19 cellular contexts compared by ENCODE assay signal in the genomic region with DNA sequence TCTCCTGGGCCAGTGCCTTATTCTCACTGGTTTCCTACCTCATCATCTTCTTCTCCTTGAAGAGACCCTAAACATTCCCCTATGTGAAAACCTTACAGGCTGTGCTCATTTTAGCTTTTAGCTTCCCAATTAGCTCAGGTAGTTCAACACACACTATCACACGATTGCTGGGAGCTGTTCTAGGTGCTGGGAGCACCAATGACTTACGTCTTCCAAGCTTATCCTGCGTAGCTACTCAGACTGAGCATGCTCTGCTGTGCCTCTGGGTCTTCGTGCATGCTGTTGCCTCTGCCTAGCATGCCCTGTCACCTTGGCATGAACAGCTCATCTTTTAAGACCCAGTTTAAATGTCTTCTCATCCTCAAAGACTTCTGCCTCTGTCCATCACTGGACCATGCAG. TPM values are rescaled to one million over a fixed set of nuclear protein-coding genes. Genes with fewer than 3 reads are reported as not detected.
DNase-seq lines count a peak whose midpoint lies in the region; ATAC-seq, FAIRE-seq and TF ChIP-seq lines count a peak whose summit lies in the region.
"Had no signal": no experiment of that assay in that cellular context is flagged by ENCODE, and none has a peak within 500 bp of the region (broad histone marks: within the 10 kb centered on the region; RNA-seq: fewer than 3 reads in every experiment).

No MANE protein-coding gene starts in this region.

- no peak for ATAC-seq in GM18867 (IDR thresholded peaks at IDR 0.05; ENCODE audit: unreplicated experiment)
- ATAC-seq: A549, Panc1 had no signal

- peaks cover 1% of the 10 kb centered on the region for H3K27me3 ChIP-seq in bronchial epithelial cell (ENCODE audit: control insufficient read depth, insufficient read depth, low read length)
- H3K27me3 ChIP-seq: SJCRH30 had no signal

- H3K4me3 ChIP-seq in bronchial epithelial cell (ENCODE audit: low read depth, low read length), result no peak overlapping the region
- H3K4me3 ChIP-seq: A549, SJCRH30 had no signal

- H3K36me3 ChIP-seq in bronchial epithelial cell (ENCODE audit: control insufficient read depth, insufficient read depth, low read length), result no peaks in the 10 kb centered on the region
- H3K36me3 ChIP-seq: SJCRH30 had no signal

- peak; percentile 81 for FAIRE-seq in HTR-8/SVneo (lab: Jason Lieb, UNC)
- FAIRE-seq in bronchial epithelial cell (lab: Jason Lieb, UNC), result no peak
- FAIRE-seq: A549, GM12891 had no signal

- TF ChIP-seq CTCF in bronchial epithelial cell (IDR thresholded peaks at IDR 0.05; ENCODE audit: insufficient read depth, low read length, severe bottlenecking), result no peak

- DNase-seq in HTR-8/SVneo (ENCODE audit: insufficient read length, low spot score) (no peak), bronchial epithelial cell (ENCODE audit: low read depth) (peak; percentile 23), islet precursor cell (peak; percentile 47), renal cortical epithelial cell (ENCODE audit: low read depth) (peak; percentile 11), GF-D8 (lab: John Stamatoyannopoulos, UW) (no peak), SW 1271 (lab: John Stamatoyannopoulos, UW) (no peak)
- DNase-seq in activated effector memory CD4-positive, alpha-beta T cell treated with anti-CD3 and anti-CD28 coated beads, Interleukin-2, amount 50 U/mL, for 16 hours, result no peak
- DNase-seq: Caco-2; CD4-positive, alpha-beta T cell; EL; H7; NCI-H1105; NCI-H2081; NCI-H446 treated with DMSO at 0.1 percent for 48 hours; SJCRH30 had no signal

RNA-seq across cellular contexts. Expression of gene APEH, which starts 55.7 kb away (rescaled TPM):
- 156 and 163 TPM in 2 replicates for total RNA-seq in bronchial epithelial cell
- total RNA-seq in renal cortical epithelial cell, result 233 and 345 TPM in 2 replicates

Comparison
In these comparisons a context has a peak if more than half of its experiments do, and no peak if none do; other contexts are left out.
1. DNase-seq: peak in bronchial epithelial cell (single experiment), islet precursor cell (single experiment) and renal cortical epithelial cell (single experiment); none in HTR-8/SVneo (single experiment), activated effector memory CD4-positive, alpha-beta T cell treated with anti-CD3 and anti-CD28 coated beads, Interleukin-2, amount 50 U/mL, for 16 hours (single experiment), GF-D8 (single experiment) and SW 1271 (0 of 2).